ENCODE assay signal across 1 cellular context in genomic region chr16:58198022-58198683, GRCh38.
TF ChIP-seq lines count a peak whose summit lies in the region.

TSS of gene CSNK2A2 (minus strand) at chr16:58198106. CDS start at chr16:58197736, 370 bp downstream.

TF ChIP-seq in HEK293, 187 proteins besides CTCF, POLR2A, EP300 and RAD21 (continued from another document and continues in another):
- TF ChIP-seq, protein P1, sequence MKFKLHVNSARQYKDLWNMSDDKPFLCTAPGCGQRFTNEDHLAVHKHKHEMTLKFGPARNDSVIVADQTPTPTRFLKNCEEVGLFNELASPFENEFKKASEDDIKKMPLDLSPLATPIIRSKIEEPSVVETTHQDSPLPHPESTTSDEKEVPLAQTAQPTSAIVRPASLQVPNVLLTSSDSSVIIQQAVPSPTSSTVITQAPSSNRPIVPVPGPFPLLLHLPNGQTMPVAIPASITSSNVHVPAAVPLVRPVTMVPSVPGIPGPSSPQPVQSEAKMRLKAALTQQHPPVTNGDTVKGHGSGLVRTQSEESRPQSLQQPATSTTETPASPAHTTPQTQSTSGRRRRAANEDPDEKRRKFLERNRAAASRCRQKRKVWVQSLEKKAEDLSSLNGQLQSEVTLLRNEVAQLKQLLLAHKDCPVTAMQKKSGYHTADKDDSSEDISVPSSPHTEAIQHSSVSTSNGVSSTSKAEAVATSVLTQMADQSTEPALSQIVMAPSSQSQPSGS (tag by site-specific recombination; IDR thresholded peaks at IDR 0.05; ENCODE audit: low read depth): no peak
- TF ChIP-seq ZNF221 (tag by site-specific recombination; IDR thresholded peaks at IDR 0.05; ENCODE audit: borderline replicate concordance): no peak
- no peak for TF ChIP-seq HOXC10 (CRISPR knock-in tag; IDR thresholded peaks at IDR 0.05)
- TF ChIP-seq ZNF514 (tag by site-specific recombination; IDR thresholded peaks at IDR 0.05): no peak
- TF ChIP-seq ZIC2 (tag by site-specific recombination; IDR thresholded peaks at IDR 0.05): 0 out of 2 replicates have a peak, but pooled peaks have one; percentile 29
- TF ChIP-seq KLF9 (tag by site-specific recombination; IDR thresholded peaks at IDR 0.05; ENCODE audit: low read depth): peak; percentile 72; the same call in 1 of the 2 replicates
- TF ChIP-seq, protein P2, sequence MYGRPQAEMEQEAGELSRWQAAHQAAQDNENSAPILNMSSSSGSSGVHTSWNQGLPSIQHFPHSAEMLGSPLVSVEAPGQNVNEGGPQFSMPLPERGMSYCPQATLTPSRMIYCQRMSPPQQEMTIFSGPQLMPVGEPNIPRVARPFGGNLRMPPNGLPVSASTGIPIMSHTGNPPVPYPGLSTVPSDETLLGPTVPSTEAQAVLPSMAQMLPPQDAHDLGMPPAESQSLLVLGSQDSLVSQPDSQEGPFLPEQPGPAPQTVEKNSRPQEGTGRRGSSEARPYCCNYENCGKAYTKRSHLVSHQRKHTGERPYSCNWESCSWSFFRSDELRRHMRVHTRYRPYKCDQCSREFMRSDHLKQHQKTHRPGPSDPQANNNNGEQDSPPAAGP (tag by site-specific recombination; IDR thresholded peaks at IDR 0.05): peak; percentile 57; the same call in 1 of the 2 replicates
- TF ChIP-seq, protein P3, sequence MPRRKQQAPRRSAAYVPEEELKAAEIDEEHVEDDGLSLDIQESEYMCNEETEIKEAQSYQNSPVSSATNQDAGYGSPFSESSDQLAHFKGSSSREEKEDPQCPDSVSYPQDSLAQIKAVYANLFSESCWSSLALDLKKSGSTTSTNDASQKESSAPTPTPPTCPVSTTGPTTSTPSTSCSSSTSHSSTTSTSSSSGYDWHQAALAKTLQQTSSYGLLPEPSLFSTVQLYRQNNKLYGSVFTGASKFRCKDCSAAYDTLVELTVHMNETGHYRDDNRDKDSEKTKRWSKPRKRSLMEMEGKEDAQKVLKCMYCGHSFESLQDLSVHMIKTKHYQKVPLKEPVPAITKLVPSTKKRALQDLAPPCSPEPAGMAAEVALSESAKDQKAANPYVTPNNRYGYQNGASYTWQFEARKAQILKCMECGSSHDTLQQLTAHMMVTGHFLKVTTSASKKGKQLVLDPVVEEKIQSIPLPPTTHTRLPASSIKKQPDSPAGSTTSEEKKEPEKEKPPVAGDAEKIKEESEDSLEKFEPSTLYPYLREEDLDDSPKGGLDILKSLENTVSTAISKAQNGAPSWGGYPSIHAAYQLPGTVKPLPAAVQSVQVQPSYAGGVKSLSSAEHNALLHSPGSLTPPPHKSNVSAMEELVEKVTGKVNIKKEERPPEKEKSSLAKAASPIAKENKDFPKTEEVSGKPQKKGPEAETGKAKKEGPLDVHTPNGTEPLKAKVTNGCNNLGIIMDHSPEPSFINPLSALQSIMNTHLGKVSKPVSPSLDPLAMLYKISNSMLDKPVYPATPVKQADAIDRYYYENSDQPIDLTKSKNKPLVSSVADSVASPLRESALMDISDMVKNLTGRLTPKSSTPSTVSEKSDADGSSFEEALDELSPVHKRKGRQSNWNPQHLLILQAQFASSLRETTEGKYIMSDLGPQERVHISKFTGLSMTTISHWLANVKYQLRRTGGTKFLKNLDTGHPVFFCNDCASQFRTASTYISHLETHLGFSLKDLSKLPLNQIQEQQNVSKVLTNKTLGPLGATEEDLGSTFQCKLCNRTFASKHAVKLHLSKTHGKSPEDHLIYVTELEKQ (tag by site-specific recombination; IDR thresholded peaks at IDR 0.05; ENCODE audit: borderline replicate concordance): no peak
- TF ChIP-seq PRDM4 (tag by site-specific recombination; IDR thresholded peaks at IDR 0.05): 0 out of 2 replicates have a peak, but pooled peaks have one; percentile 28
- TF ChIP-seq, protein P4, sequence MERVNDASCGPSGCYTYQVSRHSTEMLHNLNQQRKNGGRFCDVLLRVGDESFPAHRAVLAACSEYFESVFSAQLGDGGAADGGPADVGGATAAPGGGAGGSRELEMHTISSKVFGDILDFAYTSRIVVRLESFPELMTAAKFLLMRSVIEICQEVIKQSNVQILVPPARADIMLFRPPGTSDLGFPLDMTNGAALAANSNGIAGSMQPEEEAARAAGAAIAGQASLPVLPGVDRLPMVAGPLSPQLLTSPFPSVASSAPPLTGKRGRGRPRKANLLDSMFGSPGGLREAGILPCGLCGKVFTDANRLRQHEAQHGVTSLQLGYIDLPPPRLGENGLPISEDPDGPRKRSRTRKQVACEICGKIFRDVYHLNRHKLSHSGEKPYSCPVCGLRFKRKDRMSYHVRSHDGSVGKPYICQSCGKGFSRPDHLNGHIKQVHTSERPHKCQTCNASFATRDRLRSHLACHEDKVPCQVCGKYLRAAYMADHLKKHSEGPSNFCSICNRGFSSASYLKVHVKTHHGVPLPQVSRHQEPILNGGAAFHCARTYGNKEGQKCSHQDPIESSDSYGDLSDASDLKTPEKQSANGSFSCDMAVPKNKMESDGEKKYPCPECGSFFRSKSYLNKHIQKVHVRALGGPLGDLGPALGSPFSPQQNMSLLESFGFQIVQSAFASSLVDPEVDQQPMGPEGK (tag by site-specific recombination; IDR thresholded peaks at IDR 0.05): peak; percentile 71
- TF ChIP-seq ZNF645 (tag by site-specific recombination; IDR thresholded peaks at IDR 0.05): no peak
- TF ChIP-seq TCF7L2 (IDR thresholded peaks at IDR 0.05; ENCODE audit: borderline replicate concordance, low read depth, low read length): no peak
- no peak for TF ChIP-seq ZNF37A (tag by site-specific recombination; IDR thresholded peaks at IDR 0.05)
- no peak for TF ChIP-seq ZNF549 (tag by site-specific recombination; IDR thresholded peaks at IDR 0.05)
- no peak for TF ChIP-seq ZNF555 (tag by site-specific recombination; conservative IDR thresholded peaks at IDR 0.05)
- TF ChIP-seq ZNF26 (tag by site-specific recombination; IDR thresholded peaks at IDR 0.05): no peak
- TF ChIP-seq ZNF837 (tag by site-specific recombination; IDR thresholded peaks at IDR 0.05): no peak
- TF ChIP-seq ZBTB21 (tag by site-specific recombination; IDR thresholded peaks at IDR 0.05): no peak
- no peak for TF ChIP-seq ZNF792 (tag by site-specific recombination; IDR thresholded peaks at IDR 0.05)
- TF ChIP-seq REPIN1 (tag by site-specific recombination; IDR thresholded peaks at IDR 0.05; ENCODE audit: low read depth): no peak
- TF ChIP-seq ZNF366 (tag by site-specific recombination; conservative IDR thresholded peaks at IDR 0.05): no peak
- TF ChIP-seq SCRT2 (tag by site-specific recombination; IDR thresholded peaks at IDR 0.05): peak; percentile 78
- no peak for TF ChIP-seq KLF10 (tag by site-specific recombination; IDR thresholded peaks at IDR 0.05)
- no peak for TF ChIP-seq ZNF121 (tag by site-specific recombination; IDR thresholded peaks at IDR 0.05)
- TF ChIP-seq MZF1 (tag by site-specific recombination; IDR thresholded peaks at IDR 0.05; ENCODE audit: borderline replicate concordance): no peak
- TF ChIP-seq ZNF114 (tag by site-specific recombination; IDR thresholded peaks at IDR 0.05): no peak
- no peak for TF ChIP-seq ZNF449 (tag by site-specific recombination; IDR thresholded peaks at IDR 0.05)
- TF ChIP-seq ZNF510 (tag by site-specific recombination; IDR thresholded peaks at IDR 0.05; ENCODE audit: insufficient replicate concordance): no peak
- TF ChIP-seq PRDM1 (tag by site-specific recombination; IDR thresholded peaks at IDR 0.05): no peak
- no peak for TF ChIP-seq ZEB2 (tag by site-specific recombination; IDR thresholded peaks at IDR 0.05)
- TF ChIP-seq ZNF174 (tag by site-specific recombination; IDR thresholded peaks at IDR 0.05): no peak
- TF ChIP-seq ZNF621 (tag by site-specific recombination; IDR thresholded peaks at IDR 0.05): no peak
- TF ChIP-seq ZNF629 (tag by site-specific recombination; IDR thresholded peaks at IDR 0.05): no peak
- no peak for TF ChIP-seq ZNF707 (tag by site-specific recombination; IDR thresholded peaks at IDR 0.05)
- no peak for TF ChIP-seq ZNF274 (IDR thresholded peaks at IDR 0.05; ENCODE audit: low read length)
- no peak for TF ChIP-seq ZNF274 (tag by site-specific recombination; IDR thresholded peaks at IDR 0.05; ENCODE audit: borderline replicate concordance)
- TF ChIP-seq SP3 (tag by site-specific recombination; IDR thresholded peaks at IDR 0.05): peak; percentile 77
- no peak for TF ChIP-seq ZNF391 (tag by site-specific recombination; IDR thresholded peaks at IDR 0.05; ENCODE audit: borderline replicate concordance, low read depth)
- no peak for TF ChIP-seq ZNF24 (tag by site-specific recombination; IDR thresholded peaks at IDR 0.05)
- TF ChIP-seq ZNF530 (tag by site-specific recombination; IDR thresholded peaks at IDR 0.05; ENCODE audit: low read depth): no peak
- no peak for TF ChIP-seq ZNF223 (tag by site-specific recombination; IDR thresholded peaks at IDR 0.05)
- no peak for TF ChIP-seq ZNF426 (tag by site-specific recombination; IDR thresholded peaks at IDR 0.05)
- no peak for TF ChIP-seq ZNF18 (tag by site-specific recombination; IDR thresholded peaks at IDR 0.05)
- TF ChIP-seq ZNF777 (tag by site-specific recombination; IDR thresholded peaks at IDR 0.05; ENCODE audit: borderline replicate concordance): peak; percentile 56; the same call in 1 of the 2 replicates
- no peak for TF ChIP-seq OSR2 (tag by site-specific recombination; IDR thresholded peaks at IDR 0.05)
- no peak for TF ChIP-seq ZNF529 (tag by site-specific recombination; IDR thresholded peaks at IDR 0.05; ENCODE audit: insufficient replicate concordance)
- TF ChIP-seq SP7 (tag by site-specific recombination; IDR thresholded peaks at IDR 0.05): peak; percentile 44; the same call in 1 of the 2 replicates
- TF ChIP-seq ZFP69B (tag by site-specific recombination; IDR thresholded peaks at IDR 0.05): no peak
- no peak for TF ChIP-seq ZNF394 (tag by site-specific recombination; IDR thresholded peaks at IDR 0.05; ENCODE audit: borderline replicate concordance)
- TF ChIP-seq ZNF404 (tag by site-specific recombination; IDR thresholded peaks at IDR 0.05): no peak
- no peak for TF ChIP-seq ZNF16 (tag by site-specific recombination; IDR thresholded peaks at IDR 0.05; ENCODE audit: low read depth)
- no peak for TF ChIP-seq ZNF664 (tag by site-specific recombination; IDR thresholded peaks at IDR 0.05)
- TF ChIP-seq YY1 (tag by site-specific recombination; IDR thresholded peaks at IDR 0.05): no peak
- TF ChIP-seq ZNF768 (tag by site-specific recombination; IDR thresholded peaks at IDR 0.05): no peak
